Comparison of ENCODE assay signal across 11 cellular contexts in genomic region chr3:16400143-16400935, GRCh38.
DNase-seq lines count a peak whose midpoint lies in the region; ATAC-seq and TF ChIP-seq lines count a peak whose summit lies in the region.
"Had no signal": no experiment of that assay in that cellular context is flagged by ENCODE, and none has a peak within 500 bp of the region (broad histone marks: within the 10 kb centered on the region; RNA-seq: fewer than 3 reads in every experiment).

No MANE protein-coding gene starts in this region.

- H3K9me3 ChIP-seq in adrenal gland (replicated peaks in 1 of 3) = no peaks in the 10 kb centered on the region
- no peaks in the 10 kb centered on the region for H3K9me3 ChIP-seq in liver (ENCODE audit: control insufficient read depth in 4 of 4, low read length in 3 of 4)

- peaks cover 3% of the 10 kb centered on the region; the same call in 2 of the 3 replicates for H3K9me3 Mint-ChIP-seq in GM23338
- H3K9me3 Mint-ChIP-seq: IgD-negative memory B cell had no signal

- no peak overlapping the region for H3K4me3 Mint-ChIP-seq in GM23338

- intact Hi-C loops in adrenal gland (cut with DNase I) = no loop called here
- intact Hi-C loops in head of caudate nucleus (cut with DNase I) = no loop called here

- no peak overlapping the region for H3K27ac Mint-ChIP-seq in GM23338

- no peaks in the 10 kb centered on the region; the same call in 2 of the 3 replicates for H3K36me3 Mint-ChIP-seq in GM23338 (ENCODE audit: low read depth)

- no peaks in the 10 kb centered on the region for H3K79me2 ChIP-seq in GM23338 (replicated peaks; ENCODE audit: insufficient read depth)

- peaks cover 11% of the 10 kb centered on the region; the same call in 1 of the 2 replicates for H3K9me2 ChIP-seq in GM23338 (ENCODE audit: insufficient read depth)

- no peak for TF ChIP-seq POLR2A in adrenal gland (IDR thresholded peaks at IDR 0.05)

- no peaks in the 10 kb centered on the region for H4K20me1 ChIP-seq in GM23338 (replicated peaks; ENCODE audit: insufficient read depth)

- H3K4me1 ChIP-seq in GM23338 (ENCODE audit: insufficient read depth) (peaks cover 7% of the 10 kb centered on the region), adrenal gland (replicated peaks in 1 of 2) (peaks cover 0 to 12% of the 10 kb centered on the region in 2 donors), liver (ENCODE audit: control insufficient read depth in 4 of 4, insufficient read depth in 4 of 4, low read length in 3 of 4) (no peaks in the 10 kb centered on the region)

- H3K27me3 ChIP-seq in GM23338 (ENCODE audit: insufficient read depth) (no peaks in the 10 kb centered on the region), adrenal gland (no peaks in the 10 kb centered on the region), liver (ENCODE audit: control insufficient read depth in 4 of 4, insufficient read depth in 4 of 4, low read length in 3 of 4) (no peaks in the 10 kb centered on the region)

- 69 to 78% (median 70%) methylated on average over 10 to 11 of the region's 11 CpGs for WGBS in adrenal gland, 4 donors
- WGBS in liver = 89% methylated on average over 11 of the region's 11 CpGs

- no peaks in the 10 kb centered on the region for H3K36me3 ChIP-seq in GM23338 (ENCODE audit: insufficient read depth)
- H3K36me3 ChIP-seq in adrenal gland (replicated peaks in 1 of 2) = no peaks in the 10 kb centered on the region
- H3K36me3 ChIP-seq in liver (ENCODE audit: control insufficient read depth in 4 of 4, insufficient read depth in 3 of 4, low read depth in 1 of 4, low read length in 3 of 4) = peaks cover 0 to 2% (median 0%) of the 10 kb centered on the region in 4 donors

- no peak overlapping the region for H3K27ac ChIP-seq in GM23338 (ENCODE audit: low read depth)
- peak overlapping the region in 3 of 5 donors; percentile 15 to 86 (median 56) for H3K27ac ChIP-seq in adrenal gland
- H3K27ac ChIP-seq in liver (ENCODE audit: low read depth in 1 of 2, low read length in 2 of 2) = no peak overlapping the region
- peak overlapping the region; percentile 33 for H3K27ac ChIP-seq in temporal lobe (ENCODE audit: low read depth, low read length)
- H3K27ac ChIP-seq: epithelial cell of prostate had no signal

- no peak overlapping the region for H3K4me3 ChIP-seq in GM23338
- no peak overlapping the region for H3K4me3 ChIP-seq in adrenal gland
- no peak overlapping the region for H3K4me3 ChIP-seq in liver (ENCODE audit: low read depth in 1 of 3, low read length in 3 of 3)

- no peak overlapping the region for H2AFZ ChIP-seq in GM23338

- no peak for TF ChIP-seq RAD21 in liver (IDR thresholded peaks at IDR 0.05)

- H3K4me1 Mint-ChIP-seq in GM23338 = peaks cover 13% of the 10 kb centered on the region

- TF ChIP-seq CTCF in GM23338 (conservative IDR thresholded peaks at IDR 0.05; ENCODE audit: low read depth in 2 of 2) (no peak), adrenal gland (IDR thresholded peaks at IDR 0.05) (no peak), liver (IDR thresholded peaks at IDR 0.05; ENCODE audit: low read depth, low read length, missing input control) (no peak)

- ATAC-seq in GM23338 (peak; percentile 46), esophagus mucosa (no peak), HG03378 (IDR thresholded peaks at IDR 0.05; ENCODE audit: unreplicated experiment) (no peak)

- H3F3A ChIP-seq in GM23338 (replicated peaks; ENCODE audit: low read depth) = no peaks in the 10 kb centered on the region

- H3K27me3 Mint-ChIP-seq in GM23338 (ENCODE audit: insufficient read depth, low read depth, poor library complexity) = peaks cover 4% of the 10 kb centered on the region

- H3K9ac ChIP-seq in liver (ENCODE audit: low read depth in 1 of 2, low read length in 2 of 2) = no peak overlapping the region

- H3K4me2 ChIP-seq in GM23338 = no peak overlapping the region

- DNase-seq in GM23338 (ENCODE audit: low spot score) (no peak), adrenal gland (no peak), pons (ENCODE audit: low spot score) (no peak), head of caudate nucleus (no peak)
- DNase-seq: stimulated activated naive CD4-positive, alpha-beta T cell had no signal

TF ChIP-seq in GM23338, 12 proteins besides CTCF, POLR2A, EP300 and RAD21:
- TF ChIP-seq ZNF331 (CRISPR knock-in tag; IDR thresholded peaks at IDR 0.05; ENCODE audit: low read depth) (no peak), ETS1 (IDR thresholded peaks at IDR 0.05) (no peak), ZNF114 (CRISPR knock-in tag; IDR thresholded peaks at IDR 0.05) (no peak), STAT1 (IDR thresholded peaks at IDR 0.05; ENCODE audit: unreplicated experiment) (no peak), POLR2AphosphoS5 (IDR thresholded peaks at IDR 0.05; ENCODE audit: low read depth) (no peak), CREB1 (CRISPR knock-in tag; IDR thresholded peaks at IDR 0.05; ENCODE audit: low read depth) (no peak), NANOG (IDR thresholded peaks at IDR 0.05; ENCODE audit: borderline replicate concordance) (no peak)

TF ChIP-seq in liver, 16 proteins besides CTCF, POLR2A, EP300 and RAD21:
- TF ChIP-seq RXRA (IDR thresholded peaks at IDR 0.05) (peak; percentile 19 to 20), GABPA (IDR thresholded peaks at IDR 0.05 in 1 of 2, conservative IDR thresholded peaks at IDR 0.05 in 1 of 2) (no peak), NR2F2 (IDR thresholded peaks at IDR 0.05) (peak; percentile 81)

Comparison
In these comparisons a context has a peak if more than half of its experiments do, and no peak if none do; other contexts are left out.
1. H3K27ac ChIP-seq: peak in adrenal gland (3 of 5) and temporal lobe (single experiment); none in GM23338 (single experiment) and liver (0 of 2).